Comparison of ENCODE assay signal across 1 cellular context in the genomic region with DNA sequence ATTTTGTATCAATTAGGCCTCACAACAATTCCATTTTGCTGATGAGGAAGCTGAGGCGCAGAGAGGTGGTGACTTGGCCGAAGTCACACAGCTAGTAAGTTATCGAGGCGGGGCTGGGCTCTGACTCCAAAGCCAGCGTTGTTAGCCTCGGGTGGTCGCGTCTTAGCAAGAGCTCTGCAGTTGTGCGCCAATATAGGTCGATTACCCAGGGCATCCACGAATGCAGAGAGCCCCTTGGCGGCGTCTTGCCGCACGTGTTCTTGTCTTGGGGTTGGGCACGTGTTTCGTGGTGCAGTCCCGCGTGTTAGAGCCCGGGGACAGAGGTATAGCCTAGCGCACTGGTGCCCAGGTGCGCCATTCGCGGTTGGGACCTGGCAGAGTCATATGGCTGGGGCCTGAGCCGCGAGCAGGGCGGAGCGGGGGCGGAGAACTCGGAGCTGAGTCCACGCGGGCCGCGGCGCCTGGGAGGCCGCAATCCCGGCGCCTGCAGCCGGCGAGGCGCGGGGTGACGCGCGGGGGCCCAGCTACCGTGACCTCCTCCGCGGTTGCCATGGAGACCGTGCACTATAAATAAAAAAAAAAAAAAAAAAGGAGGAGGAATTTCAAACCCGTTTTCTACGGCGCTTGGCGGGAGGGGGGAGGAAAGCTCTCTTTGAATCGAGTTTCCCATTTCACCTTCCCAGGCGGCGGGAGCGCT.
TF ChIP-seq lines count a peak whose summit lies in the region.

No MANE protein-coding gene starts in this region.

TF ChIP-seq in K562, 482 proteins besides CTCF, POLR2A, EP300 and RAD21 (continued from another document and continues in another):
- no peak for TF ChIP-seq AFF1 (IDR thresholded peaks at IDR 0.05; ENCODE audit: low read depth in 1 of 2, partially characterized antibody in 2 of 2)
- TF ChIP-seq, protein P1, sequence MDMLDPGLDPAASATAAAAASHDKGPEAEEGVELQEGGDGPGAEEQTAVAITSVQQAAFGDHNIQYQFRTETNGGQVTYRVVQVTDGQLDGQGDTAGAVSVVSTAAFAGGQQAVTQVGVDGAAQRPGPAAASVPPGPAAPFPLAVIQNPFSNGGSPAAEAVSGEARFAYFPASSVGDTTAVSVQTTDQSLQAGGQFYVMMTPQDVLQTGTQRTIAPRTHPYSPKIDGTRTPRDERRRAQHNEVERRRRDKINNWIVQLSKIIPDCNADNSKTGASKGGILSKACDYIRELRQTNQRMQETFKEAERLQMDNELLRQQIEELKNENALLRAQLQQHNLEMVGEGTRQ (CRISPR knock-in tag; IDR thresholded peaks at IDR 0.05) = no peak
- TF ChIP-seq ZBED1 (IDR thresholded peaks at IDR 0.05) = no peak
- TF ChIP-seq NFRKB (IDR thresholded peaks at IDR 0.05; ENCODE audit: low read depth) = peak; percentile 73; the same call in 1 of the 2 replicates
- TF ChIP-seq ZNF592 (IDR thresholded peaks at IDR 0.05) = peak; percentile 94
- TF ChIP-seq ZNF124 (CRISPR knock-in tag; IDR thresholded peaks at IDR 0.05) = no peak
- TF ChIP-seq ELF2 (CRISPR knock-in tag; IDR thresholded peaks at IDR 0.05) = no peak; the same call in 1 of the 2 replicates
- TF ChIP-seq ESRRB (CRISPR knock-in tag; IDR thresholded peaks at IDR 0.05; ENCODE audit: borderline replicate concordance) = no peak
- TF ChIP-seq HMG20B (CRISPR knock-in tag; IDR thresholded peaks at IDR 0.05) = no peak
- no peak for TF ChIP-seq TOE1 (IDR thresholded peaks at IDR 0.05; ENCODE audit: borderline replicate concordance)
- TF ChIP-seq TOE1 (CRISPR knock-in tag; IDR thresholded peaks at IDR 0.05; ENCODE audit: borderline replicate concordance, low read depth) = 0 out of 2 replicates have a peak, but pooled peaks have one; percentile 42
- no peak for TF ChIP-seq SMAD3 (CRISPR knock-in tag; conservative IDR thresholded peaks at IDR 0.05)
- TF ChIP-seq, protein P2, sequence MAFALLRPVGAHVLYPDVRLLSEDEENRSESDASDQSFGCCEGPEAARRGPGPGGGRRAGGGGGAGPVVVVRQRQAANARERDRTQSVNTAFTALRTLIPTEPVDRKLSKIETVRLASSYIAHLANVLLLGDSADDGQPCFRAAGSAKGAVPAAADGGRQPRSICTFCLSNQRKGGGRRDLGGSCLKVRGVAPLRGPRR (CRISPR knock-in tag; IDR thresholded peaks at IDR 0.05) = no peak
- TF ChIP-seq PTTG1 (tag; IDR thresholded peaks at IDR 0.05; ENCODE audit: low read depth) = no peak
- TF ChIP-seq HDAC1 (IDR thresholded peaks at IDR 0.05) = peak in 1 of 2 experiments; percentile 63; a peak in 1 of 4 replicates
- TF ChIP-seq FIP1L1 (IDR thresholded peaks at IDR 0.05; ENCODE audit: low read depth, low read length, poor library complexity, severe bottlenecking) = peak; percentile 70
- TF ChIP-seq ZNF589 (CRISPR knock-in tag; IDR thresholded peaks at IDR 0.05; ENCODE audit: low read depth) = no peak
- no peak for TF ChIP-seq CLOCK (CRISPR knock-in tag; IDR thresholded peaks at IDR 0.05; ENCODE audit: borderline replicate concordance)
- no peak for TF ChIP-seq PRPF4 (IDR thresholded peaks at IDR 0.05; ENCODE audit: insufficient read depth, low read depth, low read length, poor library complexity, severe bottlenecking)
- no peak for TF ChIP-seq HIVEP1 (CRISPR knock-in tag; IDR thresholded peaks at IDR 0.05)
- TF ChIP-seq SUPT5H (IDR thresholded peaks at IDR 0.05) = no peak
- TF ChIP-seq BHLHE40 (IDR thresholded peaks at IDR 0.05; ENCODE audit: low read length) = no peak; the same call in 1 of the 2 replicates
- no peak for TF ChIP-seq NFYB (IDR thresholded peaks at IDR 0.05; ENCODE audit: extremely low read depth, insufficient read length)
- no peak for TF ChIP-seq ZNF699 (CRISPR knock-in tag; IDR thresholded peaks at IDR 0.05; ENCODE audit: insufficient replicate concordance)
- no peak for TF ChIP-seq ZNF518B (CRISPR knock-in tag; IDR thresholded peaks at IDR 0.05)
- TF ChIP-seq C11orf30 (IDR thresholded peaks at IDR 0.05; ENCODE audit: low read depth) = no peak
- no peak for TF ChIP-seq U2AF2 (optimal IDR thresholded peaks at IDR 0.05; ENCODE audit: low read depth, low read length)
- TF ChIP-seq, protein P3, sequence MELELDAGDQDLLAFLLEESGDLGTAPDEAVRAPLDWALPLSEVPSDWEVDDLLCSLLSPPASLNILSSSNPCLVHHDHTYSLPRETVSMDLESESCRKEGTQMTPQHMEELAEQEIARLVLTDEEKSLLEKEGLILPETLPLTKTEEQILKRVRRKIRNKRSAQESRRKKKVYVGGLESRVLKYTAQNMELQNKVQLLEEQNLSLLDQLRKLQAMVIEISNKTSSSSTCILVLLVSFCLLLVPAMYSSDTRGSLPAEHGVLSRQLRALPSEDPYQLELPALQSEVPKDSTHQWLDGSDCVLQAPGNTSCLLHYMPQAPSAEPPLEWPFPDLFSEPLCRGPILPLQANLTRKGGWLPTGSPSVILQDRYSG (tag; conservative IDR thresholded peaks at IDR 0.05; ENCODE audit: low read depth) = peak; percentile 50; the same call in 1 of the 2 replicates
- TF ChIP-seq STAT5A (IDR thresholded peaks at IDR 0.05; ENCODE audit: borderline replicate concordance, low read length) = no peak
- no peak for TF ChIP-seq ZHX1 (conservative IDR thresholded peaks at IDR 0.05; ENCODE audit: low read length)
- peak; percentile 76 for TF ChIP-seq RBBP5 (IDR thresholded peaks at IDR 0.05; ENCODE audit: borderline replicate concordance, insufficient read depth, low read length, poor library complexity, severe bottlenecking)
- no peak for TF ChIP-seq HNRNPL (IDR thresholded peaks at IDR 0.05; ENCODE audit: low read depth, low read length)
- TF ChIP-seq ILF3 (IDR thresholded peaks at IDR 0.05; ENCODE audit: borderline replicate concordance) = no peak
- TF ChIP-seq POLR2B (IDR thresholded peaks at IDR 0.05; ENCODE audit: low read depth, partially characterized antibody) = no peak
- no peak; the same call in 1 of the 2 replicates for TF ChIP-seq ETV1 (tag; conservative IDR thresholded peaks at IDR 0.05; ENCODE audit: low read depth)
- TF ChIP-seq, protein P4, sequence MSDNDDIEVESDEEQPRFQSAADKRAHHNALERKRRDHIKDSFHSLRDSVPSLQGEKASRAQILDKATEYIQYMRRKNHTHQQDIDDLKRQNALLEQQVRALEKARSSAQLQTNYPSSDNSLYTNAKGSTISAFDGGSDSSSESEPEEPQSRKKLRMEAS (CRISPR knock-in tag; IDR thresholded peaks at IDR 0.05) = peak; percentile 99
- no peak for TF ChIP-seq RHOXF2B (CRISPR knock-in tag; conservative IDR thresholded peaks at IDR 0.05)
